In the genomic region with DNA sequence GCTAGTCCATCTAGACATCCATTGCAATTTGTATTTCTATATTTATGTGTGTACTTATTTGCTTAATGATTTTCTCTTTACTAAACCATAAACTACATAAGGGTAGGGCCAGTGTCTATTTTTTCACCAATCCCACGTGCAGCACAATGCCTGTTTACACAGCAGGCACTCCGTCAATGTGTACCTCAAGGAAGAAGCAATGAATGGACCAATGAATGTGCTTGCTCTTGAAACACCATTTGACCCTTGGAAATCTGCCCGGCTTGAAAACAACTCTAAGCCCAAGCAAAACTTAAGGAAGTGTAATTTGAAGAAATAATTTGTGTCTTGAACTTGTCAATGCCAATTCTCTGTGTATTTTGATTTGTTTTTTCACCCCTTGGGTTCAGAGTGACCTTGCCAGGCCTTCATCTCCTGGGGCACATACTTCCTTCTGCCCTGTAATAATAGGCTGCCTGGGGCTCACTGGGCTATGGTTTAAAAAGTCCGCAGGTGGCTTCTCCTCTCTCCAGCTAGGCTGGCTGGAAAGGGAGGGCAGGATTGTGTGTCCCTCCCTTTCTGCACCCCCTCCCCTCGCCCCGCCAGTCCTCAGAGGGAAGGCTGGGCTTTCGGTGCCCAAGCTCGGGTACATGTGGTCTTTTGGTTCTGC, we compare ENCODE assay signal across 22 cellular contexts.
DNase-seq lines count a peak whose midpoint lies in the region; ATAC-seq lines count a peak whose summit lies in the region.
"Had no signal": no experiment of that assay in that cellular context is flagged by ENCODE, and none has a peak within 500 bp of the region (broad histone marks: within the 10 kb centered on the region; RNA-seq: fewer than 3 reads in every experiment).

No MANE protein-coding gene starts in this region.

- peaks cover 8% of the 10 kb centered on the region for H3K36me3 Mint-ChIP-seq in natural killer cell treated with Interleukin-12 subunit alpha and Interleukin-12 subunit beta and Interleukin-15 and Interleukin-18, amount 100 ng/mL, for 72 hours
- H3K36me3 Mint-ChIP-seq: CD4-positive, CD25-positive, alpha-beta regulatory T cell had no signal

- DNase-seq in DMS79 treated with DMSO at 0.1 percent for 48 hours (lab: John Stamatoyannopoulos, UW) (peak; percentile 34), DMS79 (lab: John Stamatoyannopoulos, UW) (no peak), NCI-H2227 treated with DMSO at 0.1 percent for 48 hours (lab: John Stamatoyannopoulos, UW) (peak; percentile 76), fibroblast of the conjunctiva (ENCODE audit: low read depth) (peak; percentile 31), smooth muscle cell of the brain vasculature (ENCODE audit: low read depth, low spot score) (peak; percentile 83), Ammon's horn (ENCODE audit: low spot score) (no peak)
- DNase-seq in activated naive CD4-positive, alpha-beta T cell treated with Interleukin-2 at 50 U/mL for 16 hours: no peak
- no peak for DNase-seq in natural killer cell treated with Interleukin-12 subunit alpha and Interleukin-12 subunit beta and Interleukin-15 and Interleukin-18, amount 100 ng/mL, for 72 hours (ENCODE audit: low spot score)
- DNase-seq: 8988T; activated CD8-positive, alpha-beta memory T cell treated with anti-CD3 and anti-CD28 coated beads, Interleukin-2, amount 50 U/mL, for 48 hours; CD4-positive, CD25-positive, alpha-beta regulatory T cell; effector memory CD8-positive, alpha-beta T cell; HFFc6; KG1; NCI-H1436; NCI-H82; nucleus accumbens; spleen had no signal

- no peak overlapping the region for H3K27ac Mint-ChIP-seq in natural killer cell treated with Interleukin-12 subunit alpha and Interleukin-12 subunit beta and Interleukin-15 and Interleukin-18, amount 100 ng/mL, for 72 hours
- H3K27ac Mint-ChIP-seq: activated naive CD4-positive, alpha-beta T cell treated with anti-CD3 and anti-CD28 coated beads, Interleukin-2, amount 50 U/mL, for 24 hours; CD4-positive, CD25-positive, alpha-beta regulatory T cell; effector memory CD8-positive, alpha-beta T cell; HFFc6; mesothelial cell of epicardium; T-helper 1 cell treated with Interleukin-12 subunit alpha and Interleukin-12 subunit beta and Interleukin-4 antibody, amounts not matched to agents 30 μg/mL and 1 μg/mL, for 36 hours had no signal

- no peak overlapping the region for H3K4me3 Mint-ChIP-seq in natural killer cell treated with Interleukin-12 subunit alpha and Interleukin-12 subunit beta and Interleukin-15 and Interleukin-18, amount 100 ng/mL, for 72 hours
- H3K4me3 Mint-ChIP-seq: activated naive CD4-positive, alpha-beta T cell treated with anti-CD3 and anti-CD28 coated beads, Interleukin-2, amount 50 U/mL, for 24 hours; CD4-positive, CD25-positive, alpha-beta regulatory T cell; effector memory CD8-positive, alpha-beta T cell; HFFc6; mesothelial cell of epicardium; T-helper 1 cell treated with Interleukin-12 subunit alpha and Interleukin-12 subunit beta and Interleukin-4 antibody, amounts not matched to agents 30 μg/mL and 1 μg/mL, for 36 hours had no signal

- no peaks in the 10 kb centered on the region for H3K9me3 Mint-ChIP-seq in natural killer cell treated with Interleukin-12 subunit alpha and Interleukin-12 subunit beta and Interleukin-15 and Interleukin-18, amount 100 ng/mL, for 72 hours
- H3K9me3 Mint-ChIP-seq: effector memory CD8-positive, alpha-beta T cell had no signal

- peaks cover 0 to 4% of the 10 kb centered on the region in 2 donors for H3K4me1 Mint-ChIP-seq in natural killer cell treated with Interleukin-12 subunit alpha and Interleukin-12 subunit beta and Interleukin-15 and Interleukin-18, amount 100 ng/mL, for 72 hours (ENCODE audit: low read depth in 2 of 2)
- H3K4me1 Mint-ChIP-seq: activated naive CD4-positive, alpha-beta T cell treated with anti-CD3 and anti-CD28 coated beads, Interleukin-2, amount 50 U/mL, for 24 hours; CD4-positive, CD25-positive, alpha-beta regulatory T cell had no signal

- no peak for ATAC-seq in natural killer cell treated with Interleukin-12 subunit alpha and Interleukin-12 subunit beta and Interleukin-15 and Interleukin-18, amount 100 ng/mL, for 72 hours
- ATAC-seq: activated CD4-positive, CD25-positive, alpha-beta regulatory T cell treated with anti-CD3 and anti-CD28 coated beads, Interleukin-2, amount 50 U/mL, for 24 hours; effector memory CD8-positive, alpha-beta T cell had no signal

- H3K27me3 Mint-ChIP-seq in natural killer cell treated with Interleukin-12 subunit alpha and Interleukin-12 subunit beta and Interleukin-15 and Interleukin-18, amount 100 ng/mL, for 72 hours: no peaks in the 10 kb centered on the region
- H3K27me3 Mint-ChIP-seq: activated naive CD4-positive, alpha-beta T cell treated with anti-CD3 and anti-CD28 coated beads, Interleukin-2, amount 50 U/mL, for 24 hours; CD4-positive, CD25-positive, alpha-beta regulatory T cell; effector memory CD8-positive, alpha-beta T cell had no signal

Comparison
In these comparisons a context has a peak if more than half of its experiments do, and no peak if none do; other contexts are left out.
1. DNase-seq: peak in DMS79 treated with DMSO at 0.1 percent for 48 hours (single experiment), NCI-H2227 treated with DMSO at 0.1 percent for 48 hours (single experiment), fibroblast of the conjunctiva (single experiment) and smooth muscle cell of the brain vasculature (single experiment); none in DMS79 (single experiment), activated naive CD4-positive, alpha-beta T cell treated with Interleukin-2 at 50 U/mL for 16 hours (single experiment), natural killer cell treated with Interleukin-12 subunit alpha and Interleukin-12 subunit beta and Interleukin-15 and Interleukin-18, amount 100 ng/mL, for 72 hours (single experiment) and Ammon's horn (single experiment).